Comparison of ENCODE assay signal across 9 cellular contexts in genomic region chr22:22877523-22878210, GRCh38. TPM values are rescaled to one million over a fixed set of nuclear protein-coding genes. Genes with fewer than 3 reads are reported as not detected.
DNase-seq lines count a peak whose midpoint lies in the region; ATAC-seq, FAIRE-seq and TF ChIP-seq lines count a peak whose summit lies in the region.
"Had no signal": no experiment of that assay in that cellular context is flagged by ENCODE, and none has a peak within 500 bp of the region (broad histone marks: within the 10 kb centered on the region; RNA-seq: fewer than 3 reads in every experiment).

No MANE protein-coding gene starts in this region.

- H3K27me3 Mint-ChIP-seq in CD8-positive, alpha-beta T cell (ENCODE audit: low read depth): no peaks in the 10 kb centered on the region
- H3K27me3 Mint-ChIP-seq: stimulated activated naive CD8-positive, alpha-beta T cell treated with anti-CD3 and anti-CD28 coated beads, Interleukin-15, Interleukin-2, amounts not matched to agents 100 ng/mL and 50 ng/mL, for 24 hours had no signal

- DNase-seq in CD8-positive, alpha-beta T cell: peak; percentile 56 to 91 (median 74)
- DNase-seq in HUDEP-2 (lab: John Stamatoyannopoulos, UW; ENCODE audit: unreplicated experiment in 76 of 76): peak in 48 of 76 experiments; percentile 4 to 66 (median 32)
- peak; percentile 75 for DNase-seq in activated naive CD4-positive, alpha-beta T cell treated with Interleukin-2 at 50 U/mL for 16 hours
- peak; percentile 50 for DNase-seq in left ventricle myocardium inferior
- no peak for DNase-seq in smooth muscle cell (lab: John Stamatoyannopoulos, UW; ENCODE audit: unreplicated experiment)
- DNase-seq in frontal cortex (ENCODE audit: low spot score in 2 of 2): no peak

- peaks cover 5% of the 10 kb centered on the region for H3K36me3 Mint-ChIP-seq in CD8-positive, alpha-beta T cell

- no peaks in the 10 kb centered on the region for H3K36me3 ChIP-seq in CD8-positive, alpha-beta T cell (ENCODE audit: insufficient read depth, low read length)
- H3K36me3 ChIP-seq in left ventricle myocardium inferior (no peaks in the 10 kb centered on the region), smooth muscle cell (ENCODE audit: low read depth) (no peaks in the 10 kb centered on the region)

- H3K9me3 ChIP-seq in CD8-positive, alpha-beta T cell (ENCODE audit: low read length): peaks cover 4% of the 10 kb centered on the region
- H3K9me3 ChIP-seq in left ventricle myocardium inferior (replicated peaks) (peaks cover 16% of the 10 kb centered on the region), smooth muscle cell (replicated peaks; ENCODE audit: low read depth) (no peaks in the 10 kb centered on the region)

- no peak overlapping the region for H3K4me3 Mint-ChIP-seq in CD8-positive, alpha-beta T cell
- H3K4me3 Mint-ChIP-seq: stimulated activated naive CD8-positive, alpha-beta T cell treated with anti-CD3 and anti-CD28 coated beads, Interleukin-15, Interleukin-2, amounts not matched to agents 100 ng/mL and 50 ng/mL, for 24 hours had no signal

- no peak overlapping the region for H3K4me2 ChIP-seq in smooth muscle cell

- H3K27ac ChIP-seq in CD8-positive, alpha-beta T cell (ENCODE audit: low read depth, low read length): no peak overlapping the region
- H3K27ac ChIP-seq in left ventricle myocardium inferior (replicated peaks) (no peak overlapping the region), smooth muscle cell (ENCODE audit: low read depth) (no peak overlapping the region)

- no peak overlapping the region for H3K4me3 ChIP-seq in CD8-positive, alpha-beta T cell (ENCODE audit: low read depth, low read length)
- H3K4me3 ChIP-seq in left ventricle myocardium inferior: no peak overlapping the region
- no peak overlapping the region for H3K4me3 ChIP-seq in smooth muscle cell

- peak; percentile 59 for ATAC-seq in CD8-positive, alpha-beta T cell
- peak; percentile 85 for ATAC-seq in SK-N-SH treated with all-trans-retinoic acid at 6 μM for 48 hours
- no peak for ATAC-seq in HG03097 (IDR thresholded peaks at IDR 0.05; ENCODE audit: low FRiP score, unreplicated experiment)

- 23% methylated on average over 7 of the region's 7 CpGs for WGBS in smooth muscle cell (ENCODE audit: low lambda C conversion rate)

- POLR2A ChIA-PET in CD8-positive, alpha-beta T cell (lab: Charles Lee): interaction anchor here (0.8 to 2.1 kb wide), 7 partner anchors 12 to 125 kb away, joined by 3 to 7 read pairs (median 4); no protein-coding TSS in a partner anchor

- H3K9me3 Mint-ChIP-seq in CD8-positive, alpha-beta T cell: peaks cover 8% of the 10 kb centered on the region

- FAIRE-seq in frontal cortex (lab: Jason Lieb, UNC): no peak

- H3K79me2 ChIP-seq in smooth muscle cell (ENCODE audit: low read depth): no peaks in the 10 kb centered on the region

- no peak overlapping the region for H3K9ac ChIP-seq in smooth muscle cell (ENCODE audit: low read depth)

- no peaks in the 10 kb centered on the region for H3K4me1 ChIP-seq in CD8-positive, alpha-beta T cell (ENCODE audit: insufficient read depth, low read length)
- H3K4me1 ChIP-seq in left ventricle myocardium inferior (no peaks in the 10 kb centered on the region), smooth muscle cell (ENCODE audit: low read depth) (no peaks in the 10 kb centered on the region)

- CTCF ChIA-PET in CD8-positive, alpha-beta T cell (lab: Charles Lee): interaction anchor here (0.6 to 11.8 kb wide), 26 partner anchors 10 to 170 kb away, joined by 3 to 281 read pairs (median 8); no protein-coding TSS in a partner anchor

- H3F3A ChIP-seq in smooth muscle cell (ENCODE audit: low read depth): no peaks in the 10 kb centered on the region

- peak overlapping the region; percentile 41 for H3K27ac Mint-ChIP-seq in CD8-positive, alpha-beta T cell
- H3K27ac Mint-ChIP-seq: stimulated activated naive CD8-positive, alpha-beta T cell treated with anti-CD3 and anti-CD28 coated beads, Interleukin-15, Interleukin-2, amounts not matched to agents 100 ng/mL and 50 ng/mL, for 24 hours had no signal

- H4K20me1 ChIP-seq in smooth muscle cell (ENCODE audit: low read depth): no peaks in the 10 kb centered on the region

- peak; percentile 78 for TF ChIP-seq CTCF in CD8-positive, alpha-beta T cell (IDR thresholded peaks at IDR 0.05)
- TF ChIP-seq CTCF in left ventricle myocardium inferior (IDR thresholded peaks at IDR 0.05; ENCODE audit: borderline replicate concordance): peak; percentile 71
- peak; percentile 62 for TF ChIP-seq CTCF in smooth muscle cell (IDR thresholded peaks at IDR 0.05; ENCODE audit: borderline replicate concordance, insufficient read depth, poor library complexity, severe bottlenecking)

- H2AFZ ChIP-seq in smooth muscle cell (ENCODE audit: low read depth): no peak overlapping the region

- peaks cover 7% of the 10 kb centered on the region for H3K4me1 Mint-ChIP-seq in CD8-positive, alpha-beta T cell (ENCODE audit: low read depth)

- no peaks in the 10 kb centered on the region for H3K27me3 ChIP-seq in CD8-positive, alpha-beta T cell (ENCODE audit: insufficient read depth, low read length)
- H3K27me3 ChIP-seq in left ventricle myocardium inferior (ENCODE audit: low read depth): peaks cover 59% of the 10 kb centered on the region
- peaks cover 42% of the 10 kb centered on the region for H3K27me3 ChIP-seq in smooth muscle cell (ENCODE audit: low read depth)

- intact Hi-C loops in CD8-positive, alpha-beta T cell (cut with DNase I, micrococcal nuclease): loop anchor here (1.0 to 5.0 kb wide), 7 partner anchors 29 to 124 kb away; no protein-coding TSS in a partner anchor
- intact Hi-C loops in left ventricle myocardium inferior (cut with micrococcal nuclease): no loop called here

TF ChIP-seq in SK-N-SH treated with all-trans-retinoic acid at 6 μM for 48 hours, 23 proteins besides CTCF, POLR2A, EP300 and RAD21:
- TF ChIP-seq RARB (CRISPR knock-in tag; IDR thresholded peaks at IDR 0.05) (no peak), ZNF8 (CRISPR knock-in tag; IDR thresholded peaks at IDR 0.05) (no peak)

RNA-seq across cellular contexts. Expression of gene IGLL5, which starts 9.9 kb away (rescaled TPM):
- 1 to 10 TPM in 1 of 2 experiments, not detected in 1; 1.5 TPM for total RNA-seq in CD8-positive, alpha-beta T cell
- total RNA-seq in left ventricle myocardium inferior (0.47 TPM), smooth muscle cell (not detected in 2 replicates), frontal cortex (not detected)
- not detected in 2 replicates for polyA plus RNA-seq in smooth muscle cell

Comparison
In these comparisons a context has a peak if more than half of its experiments do, and no peak if none do; other contexts are left out.
1. DNase-seq: peak in CD8-positive, alpha-beta T cell (7 of 7), HUDEP-2 (48 of 76), activated naive CD4-positive, alpha-beta T cell treated with Interleukin-2 at 50 U/mL for 16 hours (single experiment) and left ventricle myocardium inferior (single experiment); none in smooth muscle cell (single experiment) and frontal cortex (0 of 2).
2. Peak in every context shown above with its lines, with median percentiles within 50 percentile points of each other: CTCF ChIP-seq.